In genomic region chr14:73569185-73569957, GRCh38 we compare ENCODE assay signal across 8 cellular contexts. TPM values are rescaled to one million over a fixed set of nuclear protein-coding genes. Genes with fewer than 3 reads are reported as not detected.
DNase-seq lines count a peak whose midpoint lies in the region; ATAC-seq, FAIRE-seq and TF ChIP-seq lines count a peak whose summit lies in the region.
"Not testable (repeated sequence)": the region's sequence is repeated elsewhere in the genome, so short reads cannot be mapped to it uniquely, and the experiment has no call there.

Gene ACOT2, plus strand, starts transcription at chr14:73569213. Its CDS starts 28 bp downstream, at chr14:73569241.

- POLR2A ChIA-PET in activated CD8-positive, alpha-beta T cell treated with anti-CD3 and anti-CD28 coated beads for 36 hours (lab: Charles Lee), result interaction anchor here (0.5 to 2.9 kb wide), 12 partner anchors 22 to 282 kb away, joined by 3 to 11 read pairs (median 3); a partner anchor contains a TSS

- not testable (repeated sequence) for H3K36me3 ChIP-seq in BE2C; duodenal mucosa (ENCODE audit: control insufficient read depth in 1 of 2, insufficient read depth in 2 of 2, low read length in 2 of 2); liver (ENCODE audit: control insufficient read depth in 4 of 4, insufficient read depth in 3 of 4, low read depth in 1 of 4, low read length in 3 of 4)

- TF ChIP-seq CTCF in BE2C (IDR thresholded peaks at IDR 0.05; ENCODE audit: low read depth, low read length), result peak; percentile 16; the same call in 1 of the 2 replicates
- TF ChIP-seq CTCF in activated CD8-positive, alpha-beta T cell treated with anti-CD3 and anti-CD28 coated beads for 36 hours (IDR thresholded peaks at IDR 0.05); liver (IDR thresholded peaks at IDR 0.05; ENCODE audit: low read depth, low read length, missing input control): not testable (repeated sequence)

- intact Hi-C loops in activated CD8-positive, alpha-beta T cell treated with anti-CD3 and anti-CD28 coated beads for 36 hours (cut with micrococcal nuclease), result loop anchor here (5.0 kb wide), 1 partner anchor 42 kb away; no protein-coding TSS in a partner anchor

- peak in 1 of 2 donors; percentile 45 for TF ChIP-seq RAD21 in liver (IDR thresholded peaks at IDR 0.05)

- DNase-seq in BE2C (peak; percentile 88), GM19239 (ENCODE audit: insufficient read length, low spot score) (peak; percentile 73), NCI-H82 treated with DMSO at 0.1 percent for 48 hours (lab: John Stamatoyannopoulos, UW; ENCODE audit: unreplicated experiment) (peak; percentile 24)
- DNase-seq in activated CD8-positive, alpha-beta T cell treated with anti-CD3 and anti-CD28 coated beads for 36 hours, result peak; percentile 91
- peak; percentile 86 for DNase-seq in stimulated activated CD4-positive, alpha-beta T cell treated with anti-CD3 and anti-CD28 coated beads, Interleukin-2, amount 100 ng/mL, for 4 hours (ENCODE audit: low read depth)

- not testable (repeated sequence) for H3K4me1 ChIP-seq in BE2C
- H3K4me1 ChIP-seq in duodenal mucosa (ENCODE audit: control insufficient read depth in 1 of 2, insufficient read depth in 2 of 2, low read length in 2 of 2) (peaks cover 15 to 16% of the 10 kb centered on the region in 2 donors), liver (ENCODE audit: control insufficient read depth in 4 of 4, insufficient read depth in 4 of 4, low read length in 3 of 4) (peaks cover 2 to 26% (median 6%) of the 10 kb centered on the region in 4 donors)

- H3K9me3 Mint-ChIP-seq in activated CD8-positive, alpha-beta T cell treated with anti-CD3 and anti-CD28 coated beads for 36 hours, result not testable (repeated sequence)

- CTCF ChIA-PET in activated CD8-positive, alpha-beta T cell treated with anti-CD3 and anti-CD28 coated beads for 36 hours (lab: Charles Lee), result interaction anchor here (0.6 to 2.7 kb wide), 14 partner anchors 10 to 831 kb away, joined by 3 to 12 read pairs (median 4); partner anchors contain the start of genes ACOT4, NUMB and RIOX1

- WGBS in liver, result under 1% methylated on average over 82 of the region's 82 CpGs

- H3K27ac Mint-ChIP-seq in activated CD8-positive, alpha-beta T cell treated with anti-CD3 and anti-CD28 coated beads for 36 hours, result peak within 1 kb of the TSS; percentile 99

- H3K27ac ChIP-seq in duodenal mucosa (ENCODE audit: low read depth, low read length) (peak within 1 kb of the TSS; percentile 90), liver (ENCODE audit: low read depth in 1 of 2, low read length in 2 of 2) (peak within 1 kb of the TSS; percentile 89 to 98)

- H3K4me3 ChIP-seq in BE2C (ENCODE audit: low read depth, low read length) (peak within 1 kb of the TSS; percentile 62), duodenal mucosa (ENCODE audit: low read depth in 1 of 2, low read length in 2 of 2) (peak within 1 kb of the TSS; percentile 69 to 78), liver (ENCODE audit: low read depth in 1 of 3, low read length in 3 of 3) (peak within 1 kb of the TSS; percentile 37 to 82 (median 65))

- not testable (repeated sequence) for H3K27me3 ChIP-seq in BE2C; duodenal mucosa (ENCODE audit: control insufficient read depth in 1 of 2, insufficient read depth in 2 of 2, low read length in 2 of 2); liver (ENCODE audit: control insufficient read depth in 4 of 4, insufficient read depth in 4 of 4, low read length in 3 of 4)

- H3K9ac ChIP-seq in duodenal mucosa (ENCODE audit: low read depth in 1 of 2, low read length in 2 of 2) (peak within 1 kb of the TSS; percentile 74 to 89), liver (ENCODE audit: low read depth in 1 of 2, low read length in 2 of 2) (peak within 1 kb of the TSS; percentile 91 to 92)

- H3K36me3 Mint-ChIP-seq in activated CD8-positive, alpha-beta T cell treated with anti-CD3 and anti-CD28 coated beads for 36 hours (ENCODE audit: low read depth), result peaks cover 44% of the 10 kb centered on the region

- peak; percentile 80 for FAIRE-seq in GM19239 (lab: Jason Lieb, UNC)

- peak within 1 kb of the TSS; percentile 88 for H3K4me3 Mint-ChIP-seq in activated CD8-positive, alpha-beta T cell treated with anti-CD3 and anti-CD28 coated beads for 36 hours

- not testable (repeated sequence) for H3K27me3 Mint-ChIP-seq in activated CD8-positive, alpha-beta T cell treated with anti-CD3 and anti-CD28 coated beads for 36 hours

- ATAC-seq in HG03565 (IDR thresholded peaks at IDR 0.05; ENCODE audit: unreplicated experiment), result peak; percentile 46
- peak; percentile 69 for ATAC-seq in activated CD8-positive, alpha-beta T cell treated with anti-CD3 and anti-CD28 coated beads for 36 hours

- peaks cover 40% of the 10 kb centered on the region for H3K4me1 Mint-ChIP-seq in activated CD8-positive, alpha-beta T cell treated with anti-CD3 and anti-CD28 coated beads for 36 hours (ENCODE audit: low read depth)

- not testable (repeated sequence) for H3K9me3 ChIP-seq in BE2C; duodenal mucosa (ENCODE audit: control insufficient read depth in 1 of 2, low read length in 2 of 2); liver (ENCODE audit: control insufficient read depth in 4 of 4, low read length in 3 of 4)

TF ChIP-seq in liver, 16 proteins besides CTCF, POLR2A, EP300 and RAD21:
- peak; percentile 90 for TF ChIP-seq REST (IDR thresholded peaks at IDR 0.05)
- TF ChIP-seq SP1 (IDR thresholded peaks at IDR 0.05), result peak; percentile 95
- TF ChIP-seq MAX (IDR thresholded peaks at IDR 0.05), result peak; percentile 9
- peak; percentile 81 to 86 for TF ChIP-seq RXRA (IDR thresholded peaks at IDR 0.05)
- peak; percentile 98 for TF ChIP-seq YY1 (IDR thresholded peaks at IDR 0.05)
- peak; percentile 92 for TF ChIP-seq TAF1 (conservative IDR thresholded peaks at IDR 0.05)
- TF ChIP-seq ZBTB33 (IDR thresholded peaks at IDR 0.05), result peak; percentile 56

RNA-seq across cellular contexts. Expression of gene ACOT2, which starts in this region (rescaled TPM):
- 86.8 TPM for polyA plus RNA-seq in BE2C (2012; ENCODE audit: insufficient read depth, insufficient read length, low read depth)
- total RNA-seq in activated CD8-positive, alpha-beta T cell treated with anti-CD3 and anti-CD28 coated beads for 36 hours, result 1 to 10 TPM; 4.9 to 6.3 TPM
- total RNA-seq in liver, result 100 to 1,000 TPM in 1 of 2 donors, 10 to 100 TPM in 1; 51.2 to 189 TPM
- 100 to 1,000 TPM; 145 to 157 TPM for polyA plus RNA-seq in liver

Comparison
In these comparisons a context has a peak if more than half of its experiments do, and no peak if none do; other contexts are left out.
1. Peak in every context shown above with its lines: DNase-seq, ATAC-seq, H3K4me3 ChIP-seq and H3K27ac ChIP-seq.
2. RNA of gene ACOT2 (total RNA-seq): 51.2 to 189 TPM in liver; 4.9 to 6.3 TPM in activated CD8-positive, alpha-beta T cell treated with anti-CD3 and anti-CD28 coated beads for 36 hours; every median in the first group is over 4 times any median in the second.
3. DNase-seq: peak in every context shown above with its lines; median percentile 91 in activated CD8-positive, alpha-beta T cell treated with anti-CD3 and anti-CD28 coated beads for 36 hours; 88 in BE2C; 86 in stimulated activated CD4-positive, alpha-beta T cell treated with anti-CD3 and anti-CD28 coated beads, Interleukin-2, amount 100 ng/mL, for 4 hours; 73 in GM19239; 24 in NCI-H82 treated with DMSO at 0.1 percent for 48 hours.